Comparison of ENCODE assay signal across 8 cellular contexts in genomic region chr5:77087484-77088291, GRCh38. TPM values are rescaled to one million over a fixed set of nuclear protein-coding genes. Genes with fewer than 3 reads are reported as not detected.
DNase-seq lines count a peak whose midpoint lies in the region; ATAC-seq and TF ChIP-seq lines count a peak whose summit lies in the region.

No MANE protein-coding gene starts in this region.

- CTCF ChIA-PET in BJ (lab: Yijun Ruan, JAX) = interaction anchor here (0.6 to 4.4 kb wide), 4 partner anchors 10 to 405 kb away, joined by 3 to 27 read pairs (median 4); partner anchors contain the start of gene WDR41
- CTCF ChIA-PET in activated CD4-positive, alpha-beta memory T cell treated with anti-CD3 and anti-CD28 coated beads, Interleukin-2, amount 10 ng/mL, durations not matched to agents 7 days and 5 days (lab: Charles Lee) = interaction anchor here (5.5 kb wide), 1 partner anchor 10 kb away, joined by 26 read pairs; no protein-coding TSS in a partner anchor

- no peaks in the 10 kb centered on the region for H3K36me3 Mint-ChIP-seq in activated CD4-positive, alpha-beta memory T cell treated with anti-CD3 and anti-CD28 coated beads, Interleukin-2, amount 10 ng/mL, durations not matched to agents 7 days and 5 days (ENCODE audit: low read depth)

- H3K4me3 ChIP-seq in BJ (ENCODE audit: low read depth, low read length) (peak overlapping the region; percentile 71), HAP-1 (peak overlapping the region; percentile 48)

- POLR2A ChIA-PET in BJ (lab: Charles Lee) = interaction anchor here (0.6 kb wide), 1 partner anchor 1205 kb away, joined by 3 read pairs; no protein-coding TSS in a partner anchor
- POLR2A ChIA-PET in activated CD4-positive, alpha-beta memory T cell treated with anti-CD3 and anti-CD28 coated beads, Interleukin-2, amount 10 ng/mL, durations not matched to agents 7 days and 5 days (lab: Charles Lee) = interaction anchor here (1.6 kb wide), 1 partner anchor 11 kb away, joined by 5 read pairs; no protein-coding TSS in a partner anchor

- peaks cover 13% of the 10 kb centered on the region for H3K4me1 Mint-ChIP-seq in activated CD4-positive, alpha-beta memory T cell treated with anti-CD3 and anti-CD28 coated beads, Interleukin-2, amount 10 ng/mL, durations not matched to agents 7 days and 5 days

- H3K27me3 ChIP-seq in BJ (ENCODE audit: control insufficient read depth, insufficient read depth, low read length) (no peaks in the 10 kb centered on the region), HAP-1 (ENCODE audit: low read depth) (no peaks in the 10 kb centered on the region)

- peak; percentile 51 for ATAC-seq in omental fat pad (ENCODE audit: low FRiP score)
- ATAC-seq in HG03175 (IDR thresholded peaks at IDR 0.05; ENCODE audit: unreplicated experiment) = no peak
- no peak for ATAC-seq in HG03354 (IDR thresholded peaks at IDR 0.05; ENCODE audit: poor library complexity, severe bottlenecking, unreplicated experiment)
- ATAC-seq in HG03432 (IDR thresholded peaks at IDR 0.05; ENCODE audit: unreplicated experiment) = no peak

- TF ChIP-seq CTCF in BJ (IDR thresholded peaks at IDR 0.05; ENCODE audit: insufficient read depth, low read depth, low read length) (no peak), omental fat pad (IDR thresholded peaks at IDR 0.05) (no peak)

- H3K36me3 ChIP-seq in BJ (ENCODE audit: control insufficient read depth, insufficient read depth, low read length) (no peaks in the 10 kb centered on the region), HAP-1 (replicated peaks) (peaks cover 8% of the 10 kb centered on the region; the same call in 1 of the 2 replicates)

- H3K4me1 ChIP-seq in HAP-1 = peaks cover 17% of the 10 kb centered on the region

- DNase-seq in BJ (ENCODE audit: low read depth) = no peak
- peak; percentile 3 to 17 for DNase-seq in HAP-1 (ENCODE audit: low spot score in 2 of 2)
- no peak for DNase-seq in activated CD4-positive, alpha-beta memory T cell treated with anti-CD3 and anti-CD28 coated beads, Interleukin-2, amount 10 ng/mL, durations not matched to agents 7 days and 5 days
- peak; percentile 36 for DNase-seq in glomerular visceral epithelial cell (ENCODE audit: extremely low spot score)
- no peak for DNase-seq in omental fat pad (ENCODE audit: low spot score)

- H3K27ac Mint-ChIP-seq in activated CD4-positive, alpha-beta memory T cell treated with anti-CD3 and anti-CD28 coated beads, Interleukin-2, amount 10 ng/mL, durations not matched to agents 7 days and 5 days = no peak overlapping the region

- in situ Hi-C loops in HAP-1 (cut with MboI; ENCODE audit: low sequenced_read_pairs) = no loop called here

- H3K9me3 ChIP-seq in HAP-1 = no peaks in the 10 kb centered on the region

- H3K4me3 Mint-ChIP-seq in activated CD4-positive, alpha-beta memory T cell treated with anti-CD3 and anti-CD28 coated beads, Interleukin-2, amount 10 ng/mL, durations not matched to agents 7 days and 5 days = peak overlapping the region; percentile 75

- H3K9me3 Mint-ChIP-seq in activated CD4-positive, alpha-beta memory T cell treated with anti-CD3 and anti-CD28 coated beads, Interleukin-2, amount 10 ng/mL, durations not matched to agents 7 days and 5 days = no peaks in the 10 kb centered on the region

- H3K27me3 Mint-ChIP-seq in activated CD4-positive, alpha-beta memory T cell treated with anti-CD3 and anti-CD28 coated beads, Interleukin-2, amount 10 ng/mL, durations not matched to agents 7 days and 5 days = peaks cover 8% of the 10 kb centered on the region

RNA-seq across cellular contexts. Expression of gene ZBED3, which starts 0.6 kb away (rescaled TPM):
- 5.0 and 6.2 TPM in 2 replicates for polyA plus RNA-seq in BJ (2011; rRNA removed)
- 2.6 and 3.0 TPM in 2 replicates for polyA minus RNA-seq in BJ (2011; rRNA and poly(A)+ RNA removed)
- under 1 TPM; 0.45 to 0.85 TPM for total RNA-seq in activated CD4-positive, alpha-beta memory T cell treated with anti-CD3 and anti-CD28 coated beads, Interleukin-2, amount 10 ng/mL, durations not matched to agents 7 days and 5 days
- total RNA-seq in omental fat pad = 10 to 100 TPM in 1 of 4 donors, 1 to 10 TPM in 3; 7.7 to 22.1 (median 9.6) TPM

RNA-seq across cellular contexts. Expression of gene AGGF1, which starts 57.5 kb away (rescaled TPM):
- polyA plus RNA-seq in BJ (2011; rRNA removed) = 8.3 and 14.4 TPM in 2 replicates
- polyA minus RNA-seq in BJ (2011; rRNA and poly(A)+ RNA removed) = 5.7 and 7.5 TPM in 2 replicates
- 10 to 100 TPM; 26.4 to 28.6 TPM for total RNA-seq in activated CD4-positive, alpha-beta memory T cell treated with anti-CD3 and anti-CD28 coated beads, Interleukin-2, amount 10 ng/mL, durations not matched to agents 7 days and 5 days
- total RNA-seq in omental fat pad = 10 to 100 TPM; 15.4 to 25.5 (median 19.6) TPM

Comparison
In these comparisons a context has a peak if more than half of its experiments do, and no peak if none do; other contexts are left out.
1. DNase-seq: peak in HAP-1 (2 of 2) and glomerular visceral epithelial cell (single experiment); none in BJ (single experiment), activated CD4-positive, alpha-beta memory T cell treated with anti-CD3 and anti-CD28 coated beads, Interleukin-2, amount 10 ng/mL, durations not matched to agents 7 days and 5 days (single experiment) and omental fat pad (single experiment).
2. RNA of gene ZBED3, which starts 0.6 kb away (total RNA-seq): 7.7 to 22.1 TPM in omental fat pad; 0.45 to 0.85 TPM in activated CD4-positive, alpha-beta memory T cell treated with anti-CD3 and anti-CD28 coated beads, Interleukin-2, amount 10 ng/mL, durations not matched to agents 7 days and 5 days; every median in the first group is over 4 times any median in the second.